8 cellular contexts compared by ENCODE assay signal in the genomic region with DNA sequence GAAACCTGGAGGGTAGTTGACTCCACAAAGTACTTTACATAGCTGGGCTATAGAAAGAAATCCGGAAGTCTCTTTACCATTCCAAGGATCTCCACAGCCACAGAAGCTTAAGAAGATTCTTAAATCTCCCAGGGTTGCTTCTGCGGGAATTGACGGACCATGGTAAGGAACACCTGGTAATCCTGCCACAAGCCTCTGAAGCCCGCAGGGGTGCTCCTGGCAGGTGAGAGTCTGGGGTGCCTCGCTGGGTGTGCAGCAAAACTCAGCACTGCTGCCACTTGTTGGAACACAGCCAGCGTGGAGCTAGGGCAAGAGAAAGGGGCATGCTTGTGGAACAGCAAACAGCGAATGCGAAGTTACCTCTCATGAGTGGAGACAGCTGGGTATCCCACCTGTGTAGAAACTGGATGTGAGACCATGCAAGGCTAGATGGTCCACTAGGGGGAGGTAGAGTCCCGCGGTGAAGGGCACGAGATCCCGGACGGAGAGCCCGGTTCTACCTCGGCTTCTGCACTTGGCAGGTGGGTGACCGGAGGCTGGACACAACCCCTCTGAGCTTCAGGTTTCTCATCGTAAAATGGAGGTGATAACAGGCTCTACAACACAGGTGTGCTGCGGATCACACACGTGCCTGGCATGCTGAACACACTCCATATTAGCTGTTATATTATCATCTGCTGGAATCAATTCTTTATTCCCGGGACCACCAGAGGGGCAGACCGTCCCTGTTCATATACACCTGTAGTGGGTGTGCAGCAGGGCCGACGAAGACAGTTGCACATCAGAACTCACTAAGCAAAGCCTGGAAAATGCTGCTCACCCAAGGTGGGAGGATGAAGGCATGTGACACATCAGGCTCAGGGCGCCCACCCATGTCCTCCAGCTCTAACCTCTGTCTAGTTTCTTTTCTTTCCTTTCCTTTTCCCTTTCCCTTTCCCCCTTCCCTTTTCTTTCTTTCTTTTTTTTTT.
DNase-seq lines count a peak whose midpoint lies in the region; ATAC-seq lines count a peak whose summit lies in the region.

No MANE protein-coding gene starts in this region.

- H3K36me3 Mint-ChIP-seq in memory B cell: no peaks in the 10 kb centered on the region

- ATAC-seq in GM18870 (IDR thresholded peaks at IDR 0.05; ENCODE audit: unreplicated experiment): peak; percentile 79
- ATAC-seq in HG03175 (IDR thresholded peaks at IDR 0.05; ENCODE audit: unreplicated experiment): peak; percentile 86
- ATAC-seq in memory B cell (ENCODE audit: low read depth): peak; percentile 79

- peaks cover 2% of the 10 kb centered on the region for H3K27me3 Mint-ChIP-seq in memory B cell

- peaks cover 2% of the 10 kb centered on the region for H3K9me3 Mint-ChIP-seq in memory B cell

- peaks cover 35% of the 10 kb centered on the region for H3K4me1 Mint-ChIP-seq in memory B cell

- H3K4me1 ChIP-seq in duodenal mucosa (ENCODE audit: control insufficient read depth in 1 of 2, insufficient read depth in 2 of 2, low read length in 2 of 2): peaks cover 4% of the 10 kb centered on the region in 2 donors

- no peaks in the 10 kb centered on the region for H3K9me3 ChIP-seq in duodenal mucosa (ENCODE audit: control insufficient read depth in 1 of 2, low read length in 2 of 2)

- no peak overlapping the region for H3K9ac ChIP-seq in duodenal mucosa (ENCODE audit: low read depth in 1 of 2, low read length in 2 of 2)

- no peaks in the 10 kb centered on the region for H3K27me3 ChIP-seq in duodenal mucosa (ENCODE audit: control insufficient read depth in 1 of 2, insufficient read depth in 2 of 2, low read length in 2 of 2)

- no peak overlapping the region for H3K27ac ChIP-seq in duodenal mucosa (ENCODE audit: low read depth, low read length)

- no peaks in the 10 kb centered on the region for H3K36me3 ChIP-seq in duodenal mucosa (ENCODE audit: control insufficient read depth in 1 of 2, insufficient read depth in 2 of 2, low read length in 2 of 2)

- DNase-seq in AG20443 (ENCODE audit: low spot score) (peak; percentile 85), NCI-H524 treated with DMSO at 0.1 percent for 48 hours (lab: John Stamatoyannopoulos, UW) (peak; percentile 20), memory B cell (ENCODE audit: low spot score in 2 of 2) (peak; percentile 82 to 87)
- peak; percentile 82 to 86 for DNase-seq in activated CD4-positive, alpha-beta T cell treated with anti-CD3 and anti-CD28 coated beads, Interleukin-2, amount 50 U/mL, for 48 hours
- DNase-seq in stimulated activated CD8-positive, alpha-beta memory T cell treated with anti-CD3 and anti-CD28 coated beads, Interleukin-15, amount 100 ng/mL, for 48 hours (ENCODE audit: low read depth in 2 of 2): peak; percentile 49 to 51

- no peak overlapping the region for H3K27ac Mint-ChIP-seq in memory B cell

- H3K4me3 ChIP-seq in duodenal mucosa (ENCODE audit: low read depth in 1 of 2, low read length in 2 of 2): peak overlapping the region; percentile 29 to 52

- peak overlapping the region; percentile 30 for H3K4me3 Mint-ChIP-seq in memory B cell

Comparison
In these comparisons a context has a peak if more than half of its experiments do, and no peak if none do; other contexts are left out.
1. DNase-seq: peak in every context shown above with its lines; median percentile 85 in AG20443; 84 in memory B cell; 84 in activated CD4-positive, alpha-beta T cell treated with anti-CD3 and anti-CD28 coated beads, Interleukin-2, amount 50 U/mL, for 48 hours; 50 in stimulated activated CD8-positive, alpha-beta memory T cell treated with anti-CD3 and anti-CD28 coated beads, Interleukin-15, amount 100 ng/mL, for 48 hours; 20 in NCI-H524 treated with DMSO at 0.1 percent for 48 hours.